In genomic region chr11:33258631-33259184, GRCh38 we compare ENCODE assay signal across 1 cellular context.
TF ChIP-seq lines count a peak whose summit lies in the region.

No MANE protein-coding gene starts in this region.

TF ChIP-seq in K562, 482 proteins besides CTCF, POLR2A, EP300 and RAD21 (continued from another document and continues in another):
- TF ChIP-seq MXD1 (CRISPR knock-in tag; IDR thresholded peaks at IDR 0.05; ENCODE audit: borderline replicate concordance, poor library complexity, severe bottlenecking), result no peak
- TF ChIP-seq ZNF140 (CRISPR knock-in tag; IDR thresholded peaks at IDR 0.05), result no peak
- no peak for TF ChIP-seq ZNF518B (CRISPR knock-in tag; IDR thresholded peaks at IDR 0.05)
- TF ChIP-seq MCM5 (IDR thresholded peaks at IDR 0.05; ENCODE audit: low read depth), result no peak
- no peak for TF ChIP-seq NCOR1 (IDR thresholded peaks at IDR 0.05)
- TF ChIP-seq STAT5B (CRISPR knock-in tag; IDR thresholded peaks at IDR 0.05), result no peak
- TF ChIP-seq SP1 (CRISPR knock-in tag; IDR thresholded peaks at IDR 0.05), result no peak; the same call in 1 of the 2 replicates
- TF ChIP-seq SNAPC5 (CRISPR knock-in tag; IDR thresholded peaks at IDR 0.05), result no peak
- TF ChIP-seq EP400 (IDR thresholded peaks at IDR 0.05), result no peak
- TF ChIP-seq HMBOX1 (IDR thresholded peaks at IDR 0.05), result peak; percentile 78
- no peak for TF ChIP-seq ZC3H8 (IDR thresholded peaks at IDR 0.05)
- no peak for TF ChIP-seq PHF8 (IDR thresholded peaks at IDR 0.05; ENCODE audit: borderline replicate concordance, low read length)
- no peak for TF ChIP-seq CBFB (CRISPR knock-in tag; IDR thresholded peaks at IDR 0.05)
- TF ChIP-seq BRF2 (IDR thresholded peaks at IDR 0.05; ENCODE audit: borderline replicate concordance, insufficient read depth, insufficient read length), result no peak
- no peak for TF ChIP-seq HOXB6 (CRISPR knock-in tag; IDR thresholded peaks at IDR 0.05; ENCODE audit: borderline replicate concordance)
- no peak for TF ChIP-seq TBL1XR1 (IDR thresholded peaks at IDR 0.05; ENCODE audit: low read length in 2 of 2)
- TF ChIP-seq ETV5 (CRISPR knock-in tag; IDR thresholded peaks at IDR 0.05; ENCODE audit: low read depth), result 0 out of 2 replicates have a peak, but pooled peaks have one; percentile 13
- TF ChIP-seq ZBTB7A (IDR thresholded peaks at IDR 0.05; ENCODE audit: borderline replicate concordance, control insufficient read depth, low read depth, low read length), result no peak
- TF ChIP-seq STAG1 (CRISPR knock-in tag; IDR thresholded peaks at IDR 0.05; ENCODE audit: borderline replicate concordance), result no peak
- no peak for TF ChIP-seq ZKSCAN8 (CRISPR knock-in tag; IDR thresholded peaks at IDR 0.05)
- 0 out of 2 replicates have a peak, but pooled peaks have one; percentile 26 for TF ChIP-seq E2F1 (CRISPR knock-in tag; IDR thresholded peaks at IDR 0.05)
- TF ChIP-seq XRCC4 (IDR thresholded peaks at IDR 0.05; ENCODE audit: extremely low read depth, insufficient read depth, insufficient read length), result no peak
- TF ChIP-seq ZNF184 (CRISPR knock-in tag; IDR thresholded peaks at IDR 0.05), result no peak
- TF ChIP-seq SREBF1 (IDR thresholded peaks at IDR 0.05; ENCODE audit: borderline replicate concordance, low read depth, low read length), result no peak
- TF ChIP-seq ZFPM2 (CRISPR knock-in tag; IDR thresholded peaks at IDR 0.05), result no peak
- TF ChIP-seq ZBTB40 (IDR thresholded peaks at IDR 0.05), result no peak
- TF ChIP-seq ZBTB40 (CRISPR knock-in tag; IDR thresholded peaks at IDR 0.05), result no peak
- 0 out of 2 replicates have a peak, but pooled peaks have one; percentile 10 for TF ChIP-seq MTA1 (IDR thresholded peaks at IDR 0.05; ENCODE audit: borderline replicate concordance)
- TF ChIP-seq LCOR (CRISPR knock-in tag; IDR thresholded peaks at IDR 0.05), result no peak
- peak in 1 of 2 experiments; percentile 8; a peak in 1 of 4 replicates for TF ChIP-seq NRF1 (conservative IDR thresholded peaks at IDR 0.05 in 1 of 2, IDR thresholded peaks at IDR 0.05 in 1 of 2)
- no peak for TF ChIP-seq GABPB2 (CRISPR knock-in tag; conservative IDR thresholded peaks at IDR 0.05)
- TF ChIP-seq POU5F1 (IDR thresholded peaks at IDR 0.05; ENCODE audit: borderline replicate concordance, low read depth, low read length, partially characterized antibody), result no peak
- no peak for TF ChIP-seq ZNF766 (CRISPR knock-in tag; conservative IDR thresholded peaks at IDR 0.05)
